ENCODE assay signal across 1 cellular context in the genomic region with DNA sequence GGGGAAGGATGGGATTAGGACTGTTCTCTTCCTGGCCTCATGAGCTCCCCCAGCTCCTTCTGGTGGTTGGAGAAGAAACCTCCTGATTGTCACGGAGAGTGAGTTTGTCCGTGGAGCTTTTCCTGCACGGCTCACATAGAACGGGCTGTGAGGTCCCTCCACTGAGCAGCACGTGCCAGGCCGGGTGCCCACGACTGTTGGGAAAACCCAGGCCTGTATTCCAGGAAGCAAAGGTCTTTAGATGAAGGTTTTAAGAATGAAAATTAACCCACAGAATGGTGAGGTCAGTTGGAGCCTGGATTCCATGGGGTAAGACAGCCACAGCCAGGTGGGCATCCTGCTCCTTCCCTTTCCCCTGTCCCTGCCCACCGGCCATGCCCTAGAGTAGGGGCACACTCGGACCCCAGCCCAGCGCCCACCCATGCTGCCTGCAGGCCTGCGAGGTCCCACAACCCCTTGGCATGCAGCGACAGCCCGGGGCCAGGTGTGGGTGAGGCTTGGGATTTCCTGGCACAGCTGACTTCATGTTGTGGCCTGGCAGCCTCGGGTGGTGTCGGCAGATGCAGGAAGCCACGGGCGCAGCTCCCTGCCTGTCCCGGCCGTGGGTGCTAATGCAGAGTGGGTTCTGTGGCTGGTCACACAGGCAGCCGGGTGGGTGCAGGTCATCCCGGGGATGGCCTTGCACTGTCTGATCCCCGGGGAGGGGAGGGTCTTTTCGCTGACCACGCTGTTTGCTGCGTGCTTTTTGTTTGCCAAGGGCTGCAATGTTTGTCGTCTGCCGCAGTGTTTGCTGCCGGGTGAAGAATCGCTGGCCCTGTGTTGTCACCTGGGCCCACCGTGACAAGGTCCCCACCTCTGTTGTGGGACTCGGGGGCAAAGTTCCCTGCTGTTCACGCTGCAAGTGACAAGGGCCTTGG.
TF ChIP-seq lines count a peak whose summit lies in the region.
"Not testable (repeated sequence)": the region's sequence is repeated elsewhere in the genome, so short reads cannot be mapped to it uniquely, and the experiment has no call there.

No MANE protein-coding gene starts in this region.

TF ChIP-seq in HepG2, 621 proteins besides CTCF, POLR2A, EP300 and RAD21 (continued from another document and continues in another):
- TF ChIP-seq, protein P1, sequence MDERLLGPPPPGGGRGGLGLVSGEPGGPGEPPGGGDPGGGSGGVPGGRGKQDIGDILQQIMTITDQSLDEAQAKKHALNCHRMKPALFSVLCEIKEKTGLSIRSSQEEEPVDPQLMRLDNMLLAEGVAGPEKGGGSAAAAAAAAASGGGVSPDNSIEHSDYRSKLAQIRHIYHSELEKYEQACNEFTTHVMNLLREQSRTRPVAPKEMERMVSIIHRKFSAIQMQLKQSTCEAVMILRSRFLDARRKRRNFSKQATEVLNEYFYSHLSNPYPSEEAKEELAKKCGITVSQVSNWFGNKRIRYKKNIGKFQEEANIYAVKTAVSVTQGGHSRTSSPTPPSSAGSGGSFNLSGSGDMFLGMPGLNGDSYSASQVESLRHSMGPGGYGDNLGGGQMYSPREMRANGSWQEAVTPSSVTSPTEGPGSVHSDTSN (CRISPR knock-in tag; IDR thresholded peaks at IDR 0.05): peak; percentile 50; the same call in 1 of the 2 replicates
- peak; percentile 97 for TF ChIP-seq MTA1 (CRISPR knock-in tag; IDR thresholded peaks at IDR 0.05; ENCODE audit: borderline replicate concordance)
- TF ChIP-seq ZNF746 (CRISPR knock-in tag; IDR thresholded peaks at IDR 0.05): peak; percentile 97
- TF ChIP-seq ZNF740 (CRISPR knock-in tag; IDR thresholded peaks at IDR 0.05): peak; percentile 64
- peak; percentile 71 for TF ChIP-seq CREB1 (IDR thresholded peaks at IDR 0.05)
- TF ChIP-seq CREB1 (CRISPR knock-in tag; IDR thresholded peaks at IDR 0.05); NONO (IDR thresholded peaks at IDR 0.05); SP1 (IDR thresholded peaks at IDR 0.05): not testable (repeated sequence)
- TF ChIP-seq, protein P2, sequence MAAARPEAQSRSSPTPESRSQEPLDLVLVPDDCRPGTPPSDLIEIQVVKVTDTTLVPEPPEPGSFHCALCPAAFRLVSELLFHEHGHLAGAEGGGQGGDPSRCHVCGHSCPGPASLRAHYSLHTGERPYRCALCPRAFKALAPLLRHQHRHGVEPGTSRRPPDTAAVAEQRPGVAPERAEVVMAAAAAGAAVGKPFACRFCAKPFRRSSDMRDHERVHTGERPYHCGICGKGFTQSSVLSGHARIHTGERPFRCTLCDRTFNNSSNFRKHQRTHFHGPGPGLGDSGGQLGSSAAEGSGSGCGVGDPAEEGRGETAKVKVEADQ (CRISPR knock-in tag; IDR thresholded peaks at IDR 0.05; ENCODE audit: borderline replicate concordance): peak; percentile 78
- peak; percentile 79 for TF ChIP-seq ZNF501 (CRISPR knock-in tag; IDR thresholded peaks at IDR 0.05)
- peak; percentile 79; the same call in 1 of the 2 replicates for TF ChIP-seq ZNF160 (CRISPR knock-in tag; IDR thresholded peaks at IDR 0.05)
- peak; percentile 49 for TF ChIP-seq RFX3 (CRISPR knock-in tag; IDR thresholded peaks at IDR 0.05)
- TF ChIP-seq, protein P3, sequence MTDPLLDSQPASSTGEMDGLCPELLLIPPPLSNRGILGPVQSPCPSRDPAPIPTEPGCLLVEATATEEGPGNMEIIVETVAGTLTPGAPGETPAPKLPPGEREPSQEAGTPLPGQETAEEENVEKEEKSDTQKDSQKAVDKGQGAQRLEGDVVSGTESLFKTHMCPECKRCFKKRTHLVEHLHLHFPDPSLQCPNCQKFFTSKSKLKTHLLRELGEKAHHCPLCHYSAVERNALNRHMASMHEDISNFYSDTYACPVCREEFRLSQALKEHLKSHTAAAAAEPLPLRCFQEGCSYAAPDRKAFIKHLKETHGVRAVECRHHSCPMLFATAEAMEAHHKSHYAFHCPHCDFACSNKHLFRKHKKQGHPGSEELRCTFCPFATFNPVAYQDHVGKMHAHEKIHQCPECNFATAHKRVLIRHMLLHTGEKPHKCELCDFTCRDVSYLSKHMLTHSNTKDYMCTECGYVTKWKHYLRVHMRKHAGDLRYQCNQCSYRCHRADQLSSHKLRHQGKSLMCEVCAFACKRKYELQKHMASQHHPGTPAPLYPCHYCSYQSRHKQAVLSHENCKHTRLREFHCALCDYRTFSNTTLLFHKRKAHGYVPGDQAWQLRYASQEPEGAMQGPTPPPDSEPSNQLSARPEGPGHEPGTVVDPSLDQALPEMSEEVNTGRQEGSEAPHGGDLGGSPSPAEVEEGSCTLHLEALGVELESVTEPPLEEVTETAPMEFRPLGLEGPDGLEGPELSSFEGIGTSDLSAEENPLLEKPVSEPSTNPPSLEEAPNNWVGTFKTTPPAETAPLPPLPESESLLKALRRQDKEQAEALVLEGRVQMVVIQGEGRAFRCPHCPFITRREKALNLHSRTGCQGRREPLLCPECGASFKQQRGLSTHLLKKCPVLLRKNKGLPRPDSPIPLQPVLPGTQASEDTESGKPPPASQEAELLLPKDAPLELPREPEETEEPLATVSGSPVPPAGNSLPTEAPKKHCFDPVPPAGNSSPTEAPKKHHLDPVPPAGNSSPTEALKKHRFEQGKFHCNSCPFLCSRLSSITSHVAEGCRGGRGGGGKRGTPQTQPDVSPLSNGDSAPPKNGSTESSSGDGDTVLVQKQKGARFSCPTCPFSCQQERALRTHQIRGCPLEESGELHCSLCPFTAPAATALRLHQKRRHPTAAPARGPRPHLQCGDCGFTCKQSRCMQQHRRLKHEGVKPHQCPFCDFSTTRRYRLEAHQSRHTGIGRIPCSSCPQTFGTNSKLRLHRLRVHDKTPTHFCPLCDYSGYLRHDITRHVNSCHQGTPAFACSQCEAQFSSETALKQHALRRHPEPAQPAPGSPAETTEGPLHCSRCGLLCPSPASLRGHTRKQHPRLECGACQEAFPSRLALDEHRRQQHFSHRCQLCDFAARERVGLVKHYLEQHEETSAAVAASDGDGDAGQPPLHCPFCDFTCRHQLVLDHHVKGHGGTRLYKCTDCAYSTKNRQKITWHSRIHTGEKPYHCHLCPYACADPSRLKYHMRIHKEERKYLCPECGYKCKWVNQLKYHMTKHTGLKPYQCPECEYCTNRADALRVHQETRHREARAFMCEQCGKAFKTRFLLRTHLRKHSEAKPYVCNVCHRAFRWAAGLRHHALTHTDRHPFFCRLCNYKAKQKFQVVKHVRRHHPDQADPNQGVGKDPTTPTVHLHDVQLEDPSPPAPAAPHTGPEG (CRISPR knock-in tag; IDR thresholded peaks at IDR 0.05): 0 out of 2 replicates have a peak, but pooled peaks have one; percentile 58
- peak; percentile 79 for TF ChIP-seq ZNF138 (CRISPR knock-in tag; IDR thresholded peaks at IDR 0.05; ENCODE audit: low read depth)
- peak; percentile 71 for TF ChIP-seq GATAD1 (CRISPR knock-in tag; IDR thresholded peaks at IDR 0.05)
- peak; percentile 88 for TF ChIP-seq HHEX (CRISPR knock-in tag; IDR thresholded peaks at IDR 0.05)
- TF ChIP-seq ARNTL (CRISPR knock-in tag; IDR thresholded peaks at IDR 0.05): peak; percentile 98
- TF ChIP-seq TEF (CRISPR knock-in tag; IDR thresholded peaks at IDR 0.05): peak; percentile 19; the same call in 1 of the 2 replicates
- 0 out of 2 replicates have a peak, but pooled peaks have one; percentile 38 for TF ChIP-seq ZNF230 (CRISPR knock-in tag; IDR thresholded peaks at IDR 0.05)
- peak; percentile 98 for TF ChIP-seq NONO (CRISPR knock-in tag; conservative IDR thresholded peaks at IDR 0.05)
- TF ChIP-seq, protein P4, sequence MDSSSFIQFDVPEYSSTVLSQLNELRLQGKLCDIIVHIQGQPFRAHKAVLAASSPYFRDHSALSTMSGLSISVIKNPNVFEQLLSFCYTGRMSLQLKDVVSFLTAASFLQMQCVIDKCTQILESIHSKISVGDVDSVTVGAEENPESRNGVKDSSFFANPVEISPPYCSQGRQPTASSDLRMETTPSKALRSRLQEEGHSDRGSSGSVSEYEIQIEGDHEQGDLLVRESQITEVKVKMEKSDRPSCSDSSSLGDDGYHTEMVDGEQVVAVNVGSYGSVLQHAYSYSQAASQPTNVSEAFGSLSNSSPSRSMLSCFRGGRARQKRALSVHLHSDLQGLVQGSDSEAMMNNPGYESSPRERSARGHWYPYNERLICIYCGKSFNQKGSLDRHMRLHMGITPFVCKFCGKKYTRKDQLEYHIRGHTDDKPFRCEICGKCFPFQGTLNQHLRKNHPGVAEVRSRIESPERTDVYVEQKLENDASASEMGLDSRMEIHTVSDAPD (CRISPR knock-in tag; IDR thresholded peaks at IDR 0.05): 0 out of 2 replicates have a peak, but pooled peaks have one; percentile 69
- TF ChIP-seq TARDBP (CRISPR knock-in tag; IDR thresholded peaks at IDR 0.05): peak; percentile 95
- TF ChIP-seq FOXA3 (CRISPR knock-in tag; IDR thresholded peaks at IDR 0.05): peak; percentile 98
- peak; percentile 51; the same call in 1 of the 2 replicates for TF ChIP-seq GMEB1 (CRISPR knock-in tag; IDR thresholded peaks at IDR 0.05; ENCODE audit: borderline replicate concordance)
- TF ChIP-seq, protein P5, sequence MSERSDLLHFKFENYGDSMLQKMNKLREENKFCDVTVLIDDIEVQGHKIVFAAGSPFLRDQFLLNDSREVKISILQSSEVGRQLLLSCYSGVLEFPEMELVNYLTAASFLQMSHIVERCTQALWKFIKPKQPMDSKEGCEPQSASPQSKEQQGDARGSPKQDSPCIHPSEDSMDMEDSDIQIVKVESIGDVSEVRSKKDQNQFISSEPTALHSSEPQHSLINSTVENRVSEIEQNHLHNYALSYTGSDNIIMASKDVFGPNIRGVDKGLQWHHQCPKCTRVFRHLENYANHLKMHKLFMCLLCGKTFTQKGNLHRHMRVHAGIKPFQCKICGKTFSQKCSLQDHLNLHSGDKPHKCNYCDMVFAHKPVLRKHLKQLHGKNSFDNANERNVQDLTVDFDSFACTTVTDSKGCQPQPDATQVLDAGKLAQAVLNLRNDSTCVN (CRISPR knock-in tag; IDR thresholded peaks at IDR 0.05; ENCODE audit: borderline replicate concordance): peak; percentile 76; the same call in 1 of the 2 replicates
- peak; percentile 92 for TF ChIP-seq SOX5 (CRISPR knock-in tag; IDR thresholded peaks at IDR 0.05; ENCODE audit: borderline replicate concordance)
- peak; percentile 92; the same call in 1 of the 2 replicates for TF ChIP-seq RCOR2 (CRISPR knock-in tag; IDR thresholded peaks at IDR 0.05)
- peak; percentile 79 for TF ChIP-seq ZC3H13 (CRISPR knock-in tag; IDR thresholded peaks at IDR 0.05)
- peak; percentile 58 for TF ChIP-seq SP1 (CRISPR knock-in tag; IDR thresholded peaks at IDR 0.05)
- TF ChIP-seq POGK (CRISPR knock-in tag; conservative IDR thresholded peaks at IDR 0.05): peak; percentile 84
- peak; percentile 100 for TF ChIP-seq MED8 (CRISPR knock-in tag; IDR thresholded peaks at IDR 0.05; ENCODE audit: insufficient replicate concordance)
- peak; percentile 52 for TF ChIP-seq HNRNPLL (IDR thresholded peaks at IDR 0.05; ENCODE audit: low read depth, low read length, poor library complexity, severe bottlenecking)
- TF ChIP-seq HOXA3 (CRISPR knock-in tag; IDR thresholded peaks at IDR 0.05): peak; percentile 95
- peak; percentile 95; the same call in 1 of the 2 replicates for TF ChIP-seq BORCS8-MEF2B (CRISPR knock-in tag; IDR thresholded peaks at IDR 0.05)
- peak; percentile 29; the same call in 1 of the 2 replicates for TF ChIP-seq ZNF557 (CRISPR knock-in tag; IDR thresholded peaks at IDR 0.05)
- peak; percentile 82 for TF ChIP-seq ZNF350 (CRISPR knock-in tag; IDR thresholded peaks at IDR 0.05; ENCODE audit: borderline replicate concordance, low read depth)
- TF ChIP-seq SKI (IDR thresholded peaks at IDR 0.05; ENCODE audit: partially characterized antibody): peak; percentile 98
- peak; percentile 72 to 91 for TF ChIP-seq MAFK (conservative IDR thresholded peaks at IDR 0.05 in 1 of 2, IDR thresholded peaks at IDR 0.05 in 1 of 2; ENCODE audit: low read length in 2 of 2)
- TF ChIP-seq ZNF768 (CRISPR knock-in tag; IDR thresholded peaks at IDR 0.05): peak; percentile 88
- peak; percentile 80 for TF ChIP-seq TBL1XR1 (IDR thresholded peaks at IDR 0.05; ENCODE audit: borderline replicate concordance, low read length, partially characterized antibody)
- peak; percentile 42; the same call in 1 of the 2 replicates for TF ChIP-seq ZC3H4 (CRISPR knock-in tag; IDR thresholded peaks at IDR 0.05; ENCODE audit: borderline replicate concordance)
